In the genomic region with DNA sequence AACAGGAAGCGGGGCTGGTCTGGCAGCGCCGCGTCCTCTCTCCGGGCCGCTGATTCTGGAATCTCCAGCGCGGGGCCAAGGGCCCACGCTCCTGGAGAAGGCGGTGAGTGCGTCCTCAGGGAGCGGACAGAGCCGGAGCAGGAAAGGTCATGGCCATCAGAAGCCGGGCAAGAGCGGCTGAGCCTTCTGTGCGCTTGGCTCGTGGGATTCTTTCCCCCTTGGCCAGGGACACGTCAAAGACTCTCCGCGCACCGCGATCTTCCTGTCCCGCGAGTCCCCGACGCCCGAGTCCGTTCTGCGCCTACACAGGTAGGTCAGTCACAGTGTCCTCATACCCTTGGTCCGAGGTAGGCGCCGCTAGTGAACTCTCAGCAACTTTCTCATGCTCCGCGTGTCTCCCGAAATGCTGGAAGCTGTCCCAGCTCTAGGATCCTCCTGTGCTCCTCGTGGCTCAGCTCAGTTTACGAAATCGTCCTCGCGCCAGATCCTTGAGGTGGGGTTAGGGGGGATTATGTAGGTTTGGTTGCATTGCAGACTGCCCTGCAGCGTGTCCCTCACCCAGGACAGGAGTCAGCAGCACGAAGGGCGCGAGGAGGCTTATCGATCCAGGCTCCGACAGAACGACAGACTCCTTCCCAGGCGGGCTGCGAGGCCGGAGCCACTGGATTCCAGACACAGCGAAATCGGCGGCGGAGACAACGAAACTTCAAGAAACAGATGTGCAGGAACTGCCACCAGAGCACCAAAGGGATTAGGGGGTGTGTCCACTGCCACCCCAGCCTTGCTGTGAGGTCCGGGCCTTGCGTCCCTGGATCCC, we compare ENCODE assay signal across 12 cellular contexts. TPM values are rescaled to one million over a fixed set of nuclear protein-coding genes. Genes with fewer than 3 reads are reported as not detected.
A peak's percentile ranks its signal among the peaks of the same experiment; 100 is the strongest.
DNase-seq lines count a peak whose midpoint lies in the region; ATAC-seq and TF ChIP-seq lines count a peak whose summit lies in the region.
"Had no signal": no experiment of that assay in that cellular context is flagged by ENCODE, and none has a peak within 500 bp of the region (broad histone marks: within the 10 kb centered on the region; RNA-seq: fewer than 3 reads in every experiment).

No MANE protein-coding gene starts in this region.

- H3K27ac ChIP-seq in WERI-Rb-1 (no peak overlapping the region), foreskin keratinocyte (no peak overlapping the region), neural progenitor cell (no peak overlapping the region)
- H3K27ac ChIP-seq: tibial nerve had no signal

- peaks cover 3% of the 10 kb centered on the region for H3F3A ChIP-seq in neural progenitor cell (ENCODE audit: low read depth)

- H3K36me3 Mint-ChIP-seq in neural progenitor cell (no peaks in the 10 kb centered on the region), immature natural killer cell (no peaks in the 10 kb centered on the region)

- H3K4me2 ChIP-seq in neural progenitor cell, result peak overlapping the region; percentile 73

- ATAC-seq in foreskin keratinocyte, result peak; percentile 8
- no peak for ATAC-seq in HG03095 (IDR thresholded peaks at IDR 0.05; ENCODE audit: unreplicated experiment)
- no peak for ATAC-seq in HG02678 (IDR thresholded peaks at IDR 0.05; ENCODE audit: unreplicated experiment)

- TF ChIP-seq CTCF in WERI-Rb-1 (IDR thresholded peaks at IDR 0.05; ENCODE audit: low read depth, low read length) (no peak), foreskin keratinocyte (conservative IDR thresholded peaks at IDR 0.05) (no peak), neural progenitor cell (IDR thresholded peaks at IDR 0.05) (no peak)

- no peak overlapping the region for H3K9ac ChIP-seq in neural progenitor cell

- H3K4me1 ChIP-seq in foreskin keratinocyte (no peaks in the 10 kb centered on the region), neural progenitor cell (peaks cover 31% of the 10 kb centered on the region)

- peaks cover 80% of the 10 kb centered on the region for H4K20me1 ChIP-seq in neural progenitor cell (ENCODE audit: low read depth)

- H2AFZ ChIP-seq in neural progenitor cell (replicated peaks), result peak overlapping the region; percentile 30

- H3K27me3 Mint-ChIP-seq in neural progenitor cell (ENCODE audit: insufficient read depth, low read depth) (peaks cover 98% of the 10 kb centered on the region), immature natural killer cell (ENCODE audit: low read depth in 3 of 3) (peaks cover 22 to 50% (median 33%) of the 10 kb centered on the region in 3 donors)

- H3K9me3 ChIP-seq in WERI-Rb-1 (ENCODE audit: severe bottlenecking) (peaks cover 2% of the 10 kb centered on the region), neural progenitor cell (ENCODE audit: low read depth) (no peaks in the 10 kb centered on the region)
- H3K9me3 ChIP-seq: tibial nerve had no signal

- peak overlapping the region; percentile 57 for H3K4me3 Mint-ChIP-seq in neural progenitor cell
- peak overlapping the region in 1 of 5 donors; percentile 30 for H3K4me3 Mint-ChIP-seq in immature natural killer cell

- H3K27me3 ChIP-seq in WERI-Rb-1 (ENCODE audit: insufficient read depth, low read depth, severe bottlenecking) (peaks cover 98% of the 10 kb centered on the region), foreskin keratinocyte (peaks cover 100% of the 10 kb centered on the region), neural progenitor cell (peaks cover 100% of the 10 kb centered on the region)

- H3K4me1 Mint-ChIP-seq in neural progenitor cell (peaks cover 19% of the 10 kb centered on the region), immature natural killer cell (peaks cover 8 to 12% of the 10 kb centered on the region in 2 donors)

- H3K27ac Mint-ChIP-seq in neural progenitor cell, result no peak overlapping the region
- H3K27ac Mint-ChIP-seq in immature natural killer cell, result no peak overlapping the region

- DNase-seq in EH (ENCODE audit: low read depth), result peak; percentile 16
- peak; percentile 33 for DNase-seq in WERI-Rb-1
- DNase-seq in foreskin keratinocyte, result peak in 1 of 2 donors; percentile 42
- peak; percentile 63 for DNase-seq in neural progenitor cell (ENCODE audit: low spot score)
- no peak for DNase-seq in immature natural killer cell
- DNase-seq in putamen (ENCODE audit: low spot score), result no peak
- DNase-seq: hypothalamus, NCI-H69 had no signal

- H3K4me3 ChIP-seq in WERI-Rb-1 (ENCODE audit: low read depth, low read length), result peak overlapping the region; percentile 32
- peak overlapping the region; percentile 36 for H3K4me3 ChIP-seq in neural progenitor cell

- no peaks in the 10 kb centered on the region for H3K79me2 ChIP-seq in neural progenitor cell (ENCODE audit: low read depth)

- peaks cover 17% of the 10 kb centered on the region for H3K9me3 Mint-ChIP-seq in neural progenitor cell
- peaks cover 0 to 1% (median 0%) of the 10 kb centered on the region in 6 donors for H3K9me3 Mint-ChIP-seq in immature natural killer cell

- no peaks in the 10 kb centered on the region for H3K36me3 ChIP-seq in WERI-Rb-1
- no peaks in the 10 kb centered on the region for H3K36me3 ChIP-seq in neural progenitor cell
- H3K36me3 ChIP-seq: tibial nerve had no signal

RNA-seq across cellular contexts. Expression of gene LHX6, which starts 8.7 kb away (rescaled TPM):
- total RNA-seq in foreskin keratinocyte (0.11 and 0.44 TPM in 2 replicates), neural progenitor cell (ENCODE audit: low replicate concordance) (0.93 TPM in 1 of 2 replicates, not detected in the other)
- polyA plus RNA-seq in foreskin keratinocyte (0.11 and 0.17 TPM in 2 replicates), immature natural killer cell (not detected)
- total RNA-seq: LHCN-M2 had no signal

RNA-seq across cellular contexts. Expression of gene RBM18, which starts 44.6 kb away (rescaled TPM):
- total RNA-seq in foreskin keratinocyte (15.3 and 18.5 TPM in 2 replicates), neural progenitor cell (ENCODE audit: low replicate concordance) (8.4 and 12.9 TPM in 2 replicates)
- polyA plus RNA-seq in foreskin keratinocyte (17.6 and 18.1 TPM in 2 replicates), immature natural killer cell (10 to 100 TPM; 20.9 to 26.5 (median 21.8) TPM)

RNA-seq across cellular contexts. Expression of gene MRRF, which starts 44.6 kb away (rescaled TPM):
- 47.0 and 47.4 TPM in 2 replicates for total RNA-seq in foreskin keratinocyte
- 39.2 and 45.4 TPM in 2 replicates for polyA plus RNA-seq in foreskin keratinocyte
- total RNA-seq in neural progenitor cell (ENCODE audit: low replicate concordance), result 22.1 and 44.4 TPM in 2 replicates
- polyA plus RNA-seq in immature natural killer cell, result 10 to 100 TPM; 11.5 to 18.4 (median 16.3) TPM

Comparison
In these comparisons a context has a peak if more than half of its experiments do, and no peak if none do; other contexts are left out.
1. DNase-seq: peak in EH (single experiment), WERI-Rb-1 (single experiment) and neural progenitor cell (single experiment); none in immature natural killer cell (0 of 3) and putamen (single experiment).